8 cellular contexts compared by ENCODE assay signal in genomic region chr11:78798567-78799170, GRCh38.
DNase-seq lines count a peak whose midpoint lies in the region; FAIRE-seq and TF ChIP-seq lines count a peak whose summit lies in the region.

No MANE protein-coding gene starts in this region.

- no peak overlapping the region for H4K5ac ChIP-seq in H1 (ENCODE audit: insufficient read length, low read depth, low read length)

- TF ChIP-seq CTCF in MM.1S (IDR thresholded peaks at IDR 0.05; ENCODE audit: low read length) (peak; percentile 93), SU-DHL-6 (IDR thresholded peaks at IDR 0.05; ENCODE audit: insufficient read depth, low read length, poor library complexity, severe bottlenecking) (peak; percentile 86), H1 (IDR thresholded peaks at IDR 0.05; ENCODE audit: control extremely low read depth in 1 of 3, insufficient read depth in 1 of 3, low read depth in 1 of 3, low read length in 3 of 3) (peak; percentile 81 to 97 (median 95)), type B pancreatic cell (conservative IDR thresholded peaks at IDR 0.05) (peak; percentile 91)

- no peaks in the 10 kb centered on the region for H3K23me2 ChIP-seq in H1 (ENCODE audit: low read depth, low read length)

- H3K9me3 ChIP-seq in MM.1S (replicated peaks; ENCODE audit: insufficient read depth, low read length) = no peaks in the 10 kb centered on the region
- H3K9me3 ChIP-seq in SU-DHL-6 (ENCODE audit: insufficient read depth, low read length) = no peaks in the 10 kb centered on the region
- H3K9me3 ChIP-seq in H1 (ENCODE audit: insufficient read depth in 2 of 2, low read depth in 1 of 2, low read length in 1 of 2) = no peaks in the 10 kb centered on the region

- CTCF ChIA-PET in H1 (lab: Charles Lee; ENCODE audit: partially characterized antibody) = interaction anchor here (0.8 to 10.3 kb wide), 77 partner anchors 9 to 948 kb away, joined by 3 to 187 read pairs (median 4); no protein-coding TSS in a partner anchor

- TF ChIP-seq RAD21 in H1 (IDR thresholded peaks at IDR 0.05 in 1 of 2, conservative IDR thresholded peaks at IDR 0.05 in 1 of 2; ENCODE audit: low read depth in 2 of 2, low read length in 2 of 2) = peak; percentile 76 to 86

- no peak overlapping the region for H2AK5ac ChIP-seq in H1 (ENCODE audit: low read depth, low read length)

- H3K4ac ChIP-seq in H1 (replicated peaks; ENCODE audit: insufficient read length, low read depth, low read length) = peak overlapping the region; percentile 36

- H4K8ac ChIP-seq in H1 (ENCODE audit: extremely low read depth, insufficient read depth, low read length) = no peak overlapping the region

- H3K36me3 ChIP-seq in MM.1S (replicated peaks; ENCODE audit: insufficient read depth, low read length) (no peaks in the 10 kb centered on the region), SU-DHL-6 (ENCODE audit: low read length) (no peaks in the 10 kb centered on the region), H1 (ENCODE audit: control insufficient read depth in 2 of 4, insufficient read depth in 4 of 4, low read length in 3 of 4) (no peaks in the 10 kb centered on the region)

- DNase-seq in activated CD4-positive, alpha-beta T cell treated with anti-CD3 and anti-CD28 coated beads for 48 hours = peak; percentile 66
- DNase-seq in activated CD4-positive, alpha-beta T cell treated with anti-CD3 and anti-CD28 coated beads for 4 hours = no peak
- DNase-seq in HCEC 1CT (peak; percentile 41), MM.1S (peak; percentile 46), H1 (ENCODE audit: low read depth in 1 of 2, low spot score in 2 of 2) (peak; percentile 34 to 86), midbrain (lab: John Stamatoyannopoulos, UW) (peak; percentile 64), type B pancreatic cell (ENCODE audit: extremely low spot score, unreplicated experiment) (no peak)

- H4K20me1 ChIP-seq in MM.1S (ENCODE audit: insufficient read depth, low read length) = no peaks in the 10 kb centered on the region
- no peaks in the 10 kb centered on the region for H4K20me1 ChIP-seq in SU-DHL-6 (ENCODE audit: low read depth, low read length)
- no peaks in the 10 kb centered on the region for H4K20me1 ChIP-seq in H1 (replicated peaks in 1 of 2; ENCODE audit: control insufficient read depth in 1 of 2, insufficient read depth in 2 of 2, low read length in 2 of 2)

- H3K27me3 ChIP-seq in MM.1S (replicated peaks; ENCODE audit: insufficient read depth, low read length) (no peaks in the 10 kb centered on the region), SU-DHL-6 (ENCODE audit: low read length) (no peaks in the 10 kb centered on the region), H1 (replicated peaks in 1 of 4; ENCODE audit: control insufficient read depth in 3 of 4, extremely low read depth in 1 of 4, insufficient read depth in 3 of 4, low read length in 3 of 4) (no peaks in the 10 kb centered on the region)

- no peak overlapping the region for H3K56ac ChIP-seq in H1 (replicated peaks; ENCODE audit: insufficient read length, low read depth, low read length)

- H3K79me2 ChIP-seq in MM.1S (ENCODE audit: low read length) (no peaks in the 10 kb centered on the region), SU-DHL-6 (ENCODE audit: insufficient read depth, low read length) (no peaks in the 10 kb centered on the region), H1 (ENCODE audit: control insufficient read depth in 1 of 2, insufficient read depth in 2 of 2, low read length in 2 of 2) (no peaks in the 10 kb centered on the region)

- no peak overlapping the region for H3K27ac ChIP-seq in MM.1S (ENCODE audit: low read length)
- no peak overlapping the region for H3K27ac ChIP-seq in SU-DHL-6 (ENCODE audit: low read depth, low read length)
- H3K27ac ChIP-seq in H1 (ENCODE audit: low read depth, low read length) = no peak overlapping the region

- H2BK20ac ChIP-seq in H1 (ENCODE audit: low read length) = no peak overlapping the region

- no peaks in the 10 kb centered on the region for H3K79me1 ChIP-seq in H1 (ENCODE audit: low read depth, low read length)

- no peak for TF ChIP-seq EP300 in H1 (IDR thresholded peaks at IDR 0.05; ENCODE audit: borderline replicate concordance in 1 of 2, low read depth in 2 of 2, low read length in 2 of 2)

- no peak overlapping the region for H2AFZ ChIP-seq in MM.1S (ENCODE audit: low read length)
- no peak overlapping the region for H2AFZ ChIP-seq in SU-DHL-6 (ENCODE audit: low read depth, low read length, severe bottlenecking)
- no peak overlapping the region for H2AFZ ChIP-seq in H1 (ENCODE audit: low read length)

- H2BK120ac ChIP-seq in H1 (replicated peaks; ENCODE audit: low read depth, low read length) = no peak overlapping the region

- H2BK12ac ChIP-seq in H1 (ENCODE audit: low read depth, low read length) = no peak overlapping the region

- H3F3A ChIP-seq in MM.1S (ENCODE audit: insufficient read depth, low read length) = no peaks in the 10 kb centered on the region
- H3F3A ChIP-seq in SU-DHL-6 (ENCODE audit: insufficient read depth) = no peaks in the 10 kb centered on the region

- peak; percentile 39 for FAIRE-seq in H1 (lab: Jason Lieb, UNC)

- H3K4me3 Mint-ChIP-seq in type B pancreatic cell = no peak overlapping the region

- H3K4me1 Mint-ChIP-seq in type B pancreatic cell (ENCODE audit: unreplicated experiment) = peaks cover 57% of the 10 kb centered on the region

- H3K4me2 ChIP-seq in MM.1S (ENCODE audit: low read depth, low read length) (no peak overlapping the region), SU-DHL-6 (ENCODE audit: low read depth, low read length, poor library complexity, severe bottlenecking) (no peak overlapping the region), H1 (ENCODE audit: insufficient read depth in 1 of 2, low read depth in 2 of 2, low read length in 2 of 2) (no peak overlapping the region)

- H2BK5ac ChIP-seq in H1 (ENCODE audit: low read depth, low read length) = no peak overlapping the region

- H3K4me1 ChIP-seq in MM.1S (ENCODE audit: low read length) = no peaks in the 10 kb centered on the region
- H3K4me1 ChIP-seq in H1 (replicated peaks in 1 of 4; ENCODE audit: control insufficient read depth in 3 of 4, insufficient read depth in 4 of 4, low read length in 3 of 4) = peaks cover 0 to 17% (median 10%) of the 10 kb centered on the region in 4 experiments; a peak in 5 of 7 replicates

- no peaks in the 10 kb centered on the region for H3K27me3 Mint-ChIP-seq in type B pancreatic cell

- no peak overlapping the region for H3K18ac ChIP-seq in H1 (ENCODE audit: extremely low read depth, low read length)

- POLR2A ChIA-PET in H1 (lab: Charles Lee; ENCODE audit: partially characterized antibody) = no interaction called here

- no peak overlapping the region for H3K4me3 ChIP-seq in MM.1S (ENCODE audit: low read length)
- no peak overlapping the region for H3K4me3 ChIP-seq in SU-DHL-6 (ENCODE audit: insufficient read depth, low read length, poor library complexity, severe bottlenecking)
- H3K4me3 ChIP-seq in H1 (ENCODE audit: extremely low read depth in 1 of 4, insufficient read depth in 2 of 4, low read depth in 3 of 4, low read length in 4 of 4) = no peak overlapping the region

- no peak overlapping the region for H4K91ac ChIP-seq in H1 (replicated peaks; ENCODE audit: insufficient read length, low read length)

- H3K23ac ChIP-seq in H1 (ENCODE audit: insufficient read length) = no peak overlapping the region

- no peak overlapping the region for H3K14ac ChIP-seq in H1 (ENCODE audit: insufficient read length)

- no peaks in the 10 kb centered on the region for H3K9me2 ChIP-seq in MM.1S (replicated peaks; ENCODE audit: insufficient read depth, low read length)
- no peaks in the 10 kb centered on the region for H3K9me2 ChIP-seq in SU-DHL-6 (replicated peaks; ENCODE audit: insufficient read depth, low read length)

- H3K9ac ChIP-seq in MM.1S (ENCODE audit: low read length) (no peak overlapping the region), SU-DHL-6 (ENCODE audit: low read length) (no peak overlapping the region), H1 (replicated peaks in 1 of 4; ENCODE audit: extremely low read depth in 1 of 4, low read depth in 3 of 4, low read length in 3 of 4) (no peak overlapping the region)

- H3K9me3 Mint-ChIP-seq in type B pancreatic cell = peaks cover 4% of the 10 kb centered on the region

- 69% methylated on average over 9 of the region's 9 CpGs; no CpG with 5 or more reads in 1 of the 2 experiments for WGBS in H1 (ENCODE audit: extremely low coverage in 1 of 2, insufficient coverage in 1 of 2, insufficient read length in 1 of 2, insufficient replicate concordance in 2 of 2, low coverage in 1 of 2, low lambda C conversion rate in 2 of 2, missing lambda C conversion rate in 1 of 2), 2 experiments

- peak overlapping the region; percentile 9 for H3K27ac Mint-ChIP-seq in type B pancreatic cell

- H2BK15ac ChIP-seq in H1 (ENCODE audit: low read length) = no peak overlapping the region

- peaks cover 29% of the 10 kb centered on the region for H3K36me3 Mint-ChIP-seq in type B pancreatic cell

- no peak for TF ChIP-seq POLR2A in H1 (IDR thresholded peaks at IDR 0.05; ENCODE audit: control extremely low read depth in 1 of 2, low read depth in 2 of 2, low read length in 2 of 2)

TF ChIP-seq in H1, 55 proteins besides CTCF, POLR2A, EP300 and RAD21 (continues in another document):
- no peak for TF ChIP-seq TCF12 (IDR thresholded peaks at IDR 0.05; ENCODE audit: low read depth, low read length)
- TF ChIP-seq SAP30 (IDR thresholded peaks at IDR 0.05; ENCODE audit: insufficient read depth, insufficient replicate concordance, low read length) = no peak
- no peak for TF ChIP-seq CTBP2 (IDR thresholded peaks at IDR 0.05; ENCODE audit: borderline replicate concordance, insufficient read depth, insufficient read length, low read length)
- TF ChIP-seq ZNF274 (IDR thresholded peaks at IDR 0.05; ENCODE audit: borderline replicate concordance, extremely low read depth, low read length) = no peak
- no peak for TF ChIP-seq HDAC6 (IDR thresholded peaks at IDR 0.05; ENCODE audit: low read depth, low read length)
- no peak for TF ChIP-seq EZH2 (IDR thresholded peaks at IDR 0.05; ENCODE audit: low read depth, low read length, severe bottlenecking)
- no peak for TF ChIP-seq E2F6 (IDR thresholded peaks at IDR 0.05)
- no peak for TF ChIP-seq MAX (IDR thresholded peaks at IDR 0.05)
- no peak for TF ChIP-seq POU5F1 (IDR thresholded peaks at IDR 0.05; ENCODE audit: low read depth, low read length)
- TF ChIP-seq BRCA1 (IDR thresholded peaks at IDR 0.05; ENCODE audit: low read depth, low read length) = no peak
- TF ChIP-seq SIRT6 (IDR thresholded peaks at IDR 0.05; ENCODE audit: low read length) = no peak

Comparison
In these comparisons a context has a peak if more than half of its experiments do, and no peak if none do; other contexts are left out.
1. DNase-seq: peak in activated CD4-positive, alpha-beta T cell treated with anti-CD3 and anti-CD28 coated beads for 48 hours (single experiment), HCEC 1CT (single experiment), MM.1S (single experiment), H1 (2 of 2) and midbrain (single experiment); none in activated CD4-positive, alpha-beta T cell treated with anti-CD3 and anti-CD28 coated beads for 4 hours (0 of 2) and type B pancreatic cell (single experiment).
2. Peak in every context shown above with its lines, with median percentiles within 50 percentile points of each other: CTCF ChIP-seq.